In genomic region chr4:15681372-15682339, GRCh38 we compare ENCODE assay signal across 8 cellular contexts. TPM values are rescaled to one million over a fixed set of nuclear protein-coding genes. Genes with fewer than 3 reads are reported as not detected.
DNase-seq lines count a peak whose midpoint lies in the region; ATAC-seq and TF ChIP-seq lines count a peak whose summit lies in the region.

FAM200B (plus strand) TSS chr4:15681827; CDS start chr4:15686978, 5,151 bp downstream.

- H3K36me3 ChIP-seq in KMS-11 (ENCODE audit: insufficient read depth) (no peaks in the 10 kb centered on the region), Peyer's patch (peaks cover 0 to 8% (median 0%) of the 10 kb centered on the region in 3 donors), muscle layer of colon (ENCODE audit: insufficient read depth, low read length) (peaks cover 6% of the 10 kb centered on the region)

- H3K27ac ChIP-seq in KMS-11, result peak within 1 kb of the TSS; percentile 80
- H3K27ac ChIP-seq in Peyer's patch, result peak within 1 kb of the TSS; percentile 73 to 96 (median 88)
- peak within 1 kb of the TSS; percentile 90 for H3K27ac ChIP-seq in muscle layer of colon (ENCODE audit: low read depth, low read length)

- peak; percentile 88 to 91 for TF ChIP-seq POLR2A in Peyer's patch (IDR thresholded peaks at IDR 0.05)

- H3K27me3 ChIP-seq in KMS-11 (ENCODE audit: insufficient read depth, low read depth) (no peaks in the 10 kb centered on the region), Peyer's patch (no peaks in the 10 kb centered on the region), muscle layer of colon (ENCODE audit: control insufficient read depth in 1 of 2, insufficient read depth in 2 of 2, low read length in 2 of 2) (no peaks in the 10 kb centered on the region)

- TF ChIP-seq CTCF in KMS-11 (conservative IDR thresholded peaks at IDR 0.05; ENCODE audit: low read depth, low read length) (no peak), Peyer's patch (IDR thresholded peaks at IDR 0.05) (peak in 3 of 6 experiments; percentile 22 to 42 (median 42))

- peak within 1 kb of the TSS; percentile 92 for H2AFZ ChIP-seq in KMS-11 (ENCODE audit: low read depth)

- ATAC-seq in GM21737 (IDR thresholded peaks at IDR 0.05; ENCODE audit: unreplicated experiment) (peak; percentile 93), esophagus mucosa (peak; percentile 97)

- no peaks in the 10 kb centered on the region for H4K20me1 ChIP-seq in KMS-11 (ENCODE audit: insufficient read depth)

- peak within 1 kb of the TSS; percentile 83 for H3K9ac ChIP-seq in KMS-11
- peak within 1 kb of the TSS; percentile 76 for H3K9ac ChIP-seq in muscle layer of colon (ENCODE audit: low read length)

- H3K4me1 ChIP-seq in KMS-11 (ENCODE audit: low read depth, poor library complexity, severe bottlenecking), result peaks cover 7% of the 10 kb centered on the region
- peaks cover 0 to 17% (median 0%) of the 10 kb centered on the region in 4 donors for H3K4me1 ChIP-seq in Peyer's patch
- H3K4me1 ChIP-seq in muscle layer of colon (ENCODE audit: insufficient read depth, low read length), result peaks cover 7% of the 10 kb centered on the region

- DNase-seq in DMS53 treated with DMSO at 0.1 percent for 48 hours (lab: John Stamatoyannopoulos, UW; ENCODE audit: unreplicated experiment) (peak; percentile 98), Peyer's patch (peak; percentile 95 to 99 (median 99))
- peak; percentile 100 for DNase-seq in activated T-cell treated with anti-CD3 and anti-CD28 coated beads, Interleukin-2, amount 50 U/mL, for 48 hours
- DNase-seq in stimulated activated CD8-positive, alpha-beta memory T cell treated with anti-CD3 and anti-CD28 coated beads, Interleukin-7, amount 100 ng/mL, for 24 hours (ENCODE audit: low read depth), result peak; percentile 98

- no peaks in the 10 kb centered on the region for H3K79me2 ChIP-seq in KMS-11 (ENCODE audit: insufficient read depth, low read depth)

- H3K9me3 ChIP-seq in Peyer's patch (no peaks in the 10 kb centered on the region), muscle layer of colon (ENCODE audit: low read length) (no peaks in the 10 kb centered on the region)

- H3K4me2 ChIP-seq in KMS-11, result peak within 1 kb of the TSS; percentile 69

- no peak within 1 kb of the TSS for H3K4me3 ChIP-seq in KMS-11 (IDR thresholded peaks at IDR 0.05; ENCODE audit: insufficient read depth, low read depth, low read length)
- peak within 1 kb of the TSS; percentile 58 to 83 (median 68) for H3K4me3 ChIP-seq in Peyer's patch
- peak within 1 kb of the TSS; percentile 75 to 98 for H3K4me3 ChIP-seq in muscle layer of colon (ENCODE audit: low read depth in 1 of 2, low read length in 2 of 2)

RNA-seq across cellular contexts. Expression of gene FAM200B, which starts in this region (rescaled TPM):
- total RNA-seq in Peyer's patch (10 to 100 TPM; 15.1 to 59.4 (median 33.9) TPM), esophagus mucosa (24.3 TPM)
